ENCODE assay signal across 8 cellular contexts in genomic region chr12:47032644-47033043, GRCh38. TPM values are rescaled to one million over a fixed set of nuclear protein-coding genes. Genes with fewer than 3 reads are reported as not detected.
DNase-seq lines count a peak whose midpoint lies in the region; ATAC-seq, FAIRE-seq and TF ChIP-seq lines count a peak whose summit lies in the region.

No MANE protein-coding gene starts in this region.

- 0 out of 2 replicates have a peak overlapping the region, but pooled peaks have one; percentile 39 for H3K4me2 ChIP-seq in IMR-90 (ENCODE audit: low read depth, low read length)

- no peak overlapping the region for H2AK5ac ChIP-seq in IMR-90 (ENCODE audit: low read depth, low read length)

- no TSS peak for BruUV-seq in IMR-90 (replicated peaks; lab: Mats Ljungman, UMichigan)

- no peak overlapping the region for H2BK120ac ChIP-seq in IMR-90 (ENCODE audit: low read depth, low read length)

- H2AFZ ChIP-seq in IMR-90 (replicated peaks; ENCODE audit: low read length, poor library complexity) = no peak overlapping the region

- H3K4ac ChIP-seq in IMR-90 (ENCODE audit: low read depth, low read length) = 0 out of 2 replicates have a peak overlapping the region, but pooled peaks have one; percentile 1

- no peaks in the 10 kb centered on the region for H3K36me3 ChIP-seq in IMR-90 (ENCODE audit: control insufficient read depth, insufficient read depth, low read length)

- no peaks in the 10 kb centered on the region for H3K9me3 Mint-ChIP-seq in naive thymus-derived CD8-positive, alpha-beta T cell

- peaks cover 6% of the 10 kb centered on the region for H3K4me1 ChIP-seq in IMR-90 (ENCODE audit: control insufficient read depth, insufficient read depth, low read length)

- intact Hi-C loops in IMR-90 (cut with micrococcal nuclease) = loop anchor here (1.0 to 10.0 kb wide), 7 partner anchors 45 to 742 kb away; partner anchors contain the start of genes AMIGO2, PCED1B and SLC48A1
- intact Hi-C loops in lower leg skin (cut with DNase I; ENCODE audit: low total_unique reads) = no loop called here

- FAIRE-seq in H54 (lab: Jason Lieb, UNC) = no peak

- no peak overlapping the region for H2BK20ac ChIP-seq in IMR-90 (ENCODE audit: low read depth, low read length)

- H3K18ac ChIP-seq in IMR-90 (ENCODE audit: low read depth, low read length) = no peak overlapping the region

- peak; percentile 54 for DNase-seq in DMS 273 (lab: John Stamatoyannopoulos, UW; ENCODE audit: unreplicated experiment)
- no peak for DNase-seq in DMS 273 treated with DMSO at 0.1 percent for 48 hours (lab: John Stamatoyannopoulos, UW)
- peak; percentile 77 for DNase-seq in IMR-90
- DNase-seq in SK-MEL-5 (ENCODE audit: low read depth, low spot score) = peak; percentile 71
- peak; percentile 51 to 64 for DNase-seq in erythroblast (lab: John Stamatoyannopoulos, UW)
- DNase-seq in naive thymus-derived CD8-positive, alpha-beta T cell = peak in 6 of 10 donors; percentile 34 to 74 (median 68)
- DNase-seq in H54 (ENCODE audit: insufficient read length, low spot score) = no peak
- DNase-seq in lower leg skin (ENCODE audit: low spot score in 2 of 2) = no peak

- in situ Hi-C loops in IMR-90 (cut with MboI; ENCODE audit: low sequenced_read_pairs) = loop anchor here (5.0 to 10.0 kb wide), 3 partner anchors 275 to 652 kb away; no protein-coding TSS in a partner anchor
- in situ Hi-C loops in SK-MEL-5 (cut with HindIII; ENCODE audit: low pct_unique_long_range_greater_than_20kb, low sequenced_read_pairs) = no loop called here

- no peak overlapping the region for H2AK9ac ChIP-seq in IMR-90 (replicated peaks; ENCODE audit: low read depth, low read length, poor library complexity)

- no peak for TF ChIP-seq POLR2A in IMR-90 (IDR thresholded peaks at IDR 0.05; ENCODE audit: low read depth, low read length)
- TF ChIP-seq POLR2A in erythroblast (IDR thresholded peaks at IDR 0.05; ENCODE audit: low read length) = no peak
- no peak for TF ChIP-seq POLR2A in H54 (IDR thresholded peaks at IDR 0.05; ENCODE audit: low read depth, low read length)
- TF ChIP-seq POLR2A in lower leg skin (IDR thresholded peaks at IDR 0.05) = no peak

- CTCF ChIA-PET in IMR-90 (lab: Yijun Ruan, JAX) = interaction anchor here (0.6 to 2.4 kb wide), 18 partner anchors 8 to 1007 kb away, joined by 3 to 10 read pairs (median 4); no protein-coding TSS in a partner anchor

- no peak overlapping the region for H3K9ac ChIP-seq in IMR-90 (ENCODE audit: low read depth, low read length)

- H3K56ac ChIP-seq in IMR-90 (ENCODE audit: extremely low read depth, insufficient read depth, low read length) = no peak overlapping the region

- no CpG with 5 or more reads among the region's 1 CpG for whole genome bisulfite sequencing in IMR-90 (ENCODE audit: extremely low coverage in 2 of 2, insufficient read length in 1 of 2), 2 experiments
- WGBS in lower leg skin, 2 donors = 10 to 11% methylated on average over 1 of the region's 1 CpG

- no peak overlapping the region for H3K27ac ChIP-seq in IMR-90 (ENCODE audit: insufficient read depth, low read length)

- no peaks in the 10 kb centered on the region for H3K36me3 Mint-ChIP-seq in naive thymus-derived CD8-positive, alpha-beta T cell

- H3K79me1 ChIP-seq in IMR-90 (ENCODE audit: low read depth in 1 of 2, low read length in 2 of 2) = no peaks in the 10 kb centered on the region

- TF ChIP-seq RAD21 in IMR-90 (IDR thresholded peaks at IDR 0.05; ENCODE audit: low read length) = peak; percentile 86

- TF ChIP-seq CTCF in IMR-90 (conservative IDR thresholded peaks at IDR 0.05; ENCODE audit: low read depth, low read length) (peak; percentile 75), lower leg skin (IDR thresholded peaks at IDR 0.05) (no peak)

- H3K14ac ChIP-seq in IMR-90 (replicated peaks; ENCODE audit: low read depth, low read length) = no peak overlapping the region

- no peak overlapping the region for H2BK15ac ChIP-seq in IMR-90 (ENCODE audit: low read depth, low read length)

- peak overlapping the region in 2 of 10 donors; percentile 5 for H3K4me3 Mint-ChIP-seq in naive thymus-derived CD8-positive, alpha-beta T cell

- peak; percentile 86 for ATAC-seq in IMR-90 (ENCODE audit: low read depth)
- ATAC-seq in naive thymus-derived CD8-positive, alpha-beta T cell = peak; percentile 80 to 88

- H3K9me1 ChIP-seq in IMR-90 (ENCODE audit: insufficient read depth, low read length) = peaks cover 5% of the 10 kb centered on the region; the same call in 1 of the 2 replicates

- H4K8ac ChIP-seq in IMR-90 (ENCODE audit: low read depth in 2 of 2, low read length in 2 of 2) = no peak overlapping the region

- dilution Hi-C loops in IMR-90 (cut with HindIII; ENCODE audit: low sequenced_read_pairs, unreplicated experiment) = no loop called here

- H3K4me3 ChIP-seq in IMR-90 (ENCODE audit: insufficient read depth, low read depth, low read length) = no peak overlapping the region
- H3K4me3 ChIP-seq in lower leg skin (ENCODE audit: low read depth, poor library complexity, severe bottlenecking) = no peak overlapping the region

- no peaks in the 10 kb centered on the region for H3K27me3 Mint-ChIP-seq in naive thymus-derived CD8-positive, alpha-beta T cell

- POLR2A ChIA-PET in IMR-90 (lab: Charles Lee; ENCODE audit: unreplicated experiment) = interaction anchor here (0.7 kb wide), 1 partner anchor 270 kb away, joined by 3 read pairs; no protein-coding TSS in a partner anchor
- POLR2A ChIA-PET in naive thymus-derived CD8-positive, alpha-beta T cell (lab: Charles Lee) = interaction anchor here (0.8 to 3.2 kb wide), 6 partner anchors 39 to 365 kb away, joined by 3 to 24 read pairs (median 10); partner anchors contain the start of genes AMIGO2 and PCED1B

- no peaks in the 10 kb centered on the region for H3K27me3 ChIP-seq in IMR-90 (ENCODE audit: control insufficient read depth, insufficient read depth, low read length)

- no peaks in the 10 kb centered on the region for H4K20me1 ChIP-seq in IMR-90 (ENCODE audit: insufficient read depth, low read length)

- no peak overlapping the region for H3K23ac ChIP-seq in IMR-90 (ENCODE audit: low read depth, low read length)

- no peak overlapping the region for H2BK5ac ChIP-seq in IMR-90 (ENCODE audit: low read depth, low read length, poor library complexity, severe bottlenecking)

- H3K4me1 Mint-ChIP-seq in naive thymus-derived CD8-positive, alpha-beta T cell = peaks cover 15 to 33% (median 20%) of the 10 kb centered on the region in 4 donors

- H4K5ac ChIP-seq in IMR-90 (ENCODE audit: low read depth, low read length) = no peak overlapping the region

- H3K9me3 ChIP-seq in IMR-90 (ENCODE audit: control insufficient read depth, insufficient read depth, low read length) = no peaks in the 10 kb centered on the region

- H3K27ac Mint-ChIP-seq in naive thymus-derived CD8-positive, alpha-beta T cell = peak overlapping the region in 5 of 10 donors; percentile 1 to 67 (median 16)

- no peak overlapping the region for H4K91ac ChIP-seq in IMR-90 (ENCODE audit: insufficient read depth, low read depth, low read length)

TF ChIP-seq in IMR-90, 13 proteins besides CTCF, POLR2A, EP300 and RAD21:
- TF ChIP-seq, protein P1, sequence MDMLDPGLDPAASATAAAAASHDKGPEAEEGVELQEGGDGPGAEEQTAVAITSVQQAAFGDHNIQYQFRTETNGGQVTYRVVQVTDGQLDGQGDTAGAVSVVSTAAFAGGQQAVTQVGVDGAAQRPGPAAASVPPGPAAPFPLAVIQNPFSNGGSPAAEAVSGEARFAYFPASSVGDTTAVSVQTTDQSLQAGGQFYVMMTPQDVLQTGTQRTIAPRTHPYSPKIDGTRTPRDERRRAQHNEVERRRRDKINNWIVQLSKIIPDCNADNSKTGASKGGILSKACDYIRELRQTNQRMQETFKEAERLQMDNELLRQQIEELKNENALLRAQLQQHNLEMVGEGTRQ (IDR thresholded peaks at IDR 0.05; ENCODE audit: low read depth, low read length) = no peak
- TF ChIP-seq SMC3 (IDR thresholded peaks at IDR 0.05; ENCODE audit: low read depth, low read length) (peak; percentile 91), MXI1 (IDR thresholded peaks at IDR 0.05; ENCODE audit: borderline replicate concordance, low read depth, low read length) (no peak)

RNA-seq across cellular contexts. Expression of gene PCED1B, which starts 46.8 kb away (rescaled TPM):
- total RNA-seq in IMR-90 (2012; rRNA removed) = 0.28 and 0.36 TPM in 2 replicates
- polyA plus RNA-seq in IMR-90 (2012; rRNA removed) = 2.0 and 2.6 TPM in 2 replicates
- 1.4 and 2.1 TPM in 2 replicates for polyA plus RNA-seq in IMR-90 (2012; cell fraction: cytosol; rRNA removed)
- 5.1 and 8.9 TPM in 2 replicates for polyA plus RNA-seq in IMR-90 (2012; cell fraction: nucleus; rRNA removed; ENCODE audit: low replicate concordance)
- total RNA-seq in SK-MEL-5 (2014; rRNA removed; shearing (Covaris generic)) = 0.48 and 0.87 TPM in 2 replicates
- 2.5 and 3.2 TPM in 2 replicates for polyA plus RNA-seq in SK-MEL-5 (2015; cell fraction: cytosol; rRNA removed)
- polyA plus RNA-seq in SK-MEL-5 (2015; cell fraction: nucleus; rRNA removed) = 7.7 and 7.9 TPM in 2 replicates
- total RNA-seq in naive thymus-derived CD8-positive, alpha-beta T cell = 10 to 100 TPM; 79.4 to 83.9 TPM
- polyA plus RNA-seq in naive thymus-derived CD8-positive, alpha-beta T cell = 100 to 1,000 TPM in 2 of 3 donors, 10 to 100 TPM in 1; 54.9 to 163 (median 127) TPM
- 1 to 10 TPM in 1 of 4 donors, under 1 TPM in 3; 0.23 to 3.0 (median 0.73) TPM for total RNA-seq in lower leg skin

RNA-seq across cellular contexts. Expression of gene AMIGO2, which starts 47.1 kb away (rescaled TPM):
- 31.7 and 32.6 TPM in 2 replicates for total RNA-seq in IMR-90 (2012; rRNA removed)
- 17.1 and 20.1 TPM in 2 replicates for polyA plus RNA-seq in IMR-90 (2012; rRNA removed)
- polyA plus RNA-seq in IMR-90 (2012; cell fraction: cytosol; rRNA removed) = 4.4 and 5.0 TPM in 2 replicates
- 5.1 and 26.1 TPM in 2 replicates for polyA plus RNA-seq in IMR-90 (2012; cell fraction: nucleus; rRNA removed; ENCODE audit: low replicate concordance)
- 14.6 and 14.8 TPM in 2 replicates for total RNA-seq in SK-MEL-5 (2014; rRNA removed; shearing (Covaris generic))
- 11.3 and 14.4 TPM in 2 replicates for polyA plus RNA-seq in SK-MEL-5 (2015; cell fraction: cytosol; rRNA removed)
- polyA plus RNA-seq in SK-MEL-5 (2015; cell fraction: nucleus; rRNA removed) = 13.5 and 15.0 TPM in 2 replicates
- total RNA-seq in naive thymus-derived CD8-positive, alpha-beta T cell = 10 to 100 TPM; 26.6 to 28.3 TPM
- 10 to 100 TPM; 28.6 to 53.3 (median 41.1) TPM for polyA plus RNA-seq in naive thymus-derived CD8-positive, alpha-beta T cell
- total RNA-seq in lower leg skin = 1 to 10 TPM; 1.5 to 3.4 (median 3.1) TPM

Comparison
In these comparisons a context has a peak if more than half of its experiments do, and no peak if none do; other contexts are left out.
1. DNase-seq: peak in DMS 273 (single experiment), IMR-90 (single experiment), SK-MEL-5 (single experiment), erythroblast (2 of 2) and naive thymus-derived CD8-positive, alpha-beta T cell (6 of 10); none in DMS 273 treated with DMSO at 0.1 percent for 48 hours (single experiment), H54 (single experiment) and lower leg skin (0 of 2).
2. RNA of gene PCED1B, which starts 46.8 kb away (total RNA-seq): 79.4 to 83.9 TPM in naive thymus-derived CD8-positive, alpha-beta T cell; 0.23 to 3.0 TPM in lower leg skin, 0.48 to 0.87 TPM in SK-MEL-5 and 0.28 to 0.36 TPM in IMR-90; every median in the first group is over 10 times any median in the second.